ENCODE assay signal across 19 cellular contexts in genomic region chr2:16137080-16137755, GRCh38.
DNase-seq lines count a peak whose midpoint lies in the region; ATAC-seq and TF ChIP-seq lines count a peak whose summit lies in the region.
"Had no signal": no experiment of that assay in that cellular context is flagged by ENCODE, and none has a peak within 500 bp of the region (broad histone marks: within the 10 kb centered on the region; RNA-seq: fewer than 3 reads in every experiment).

No MANE protein-coding gene starts in this region.

- no peak for TF ChIP-seq CTCF in endodermal cell (conservative IDR thresholded peaks at IDR 0.05)
- no peak for TF ChIP-seq CTCF in vagina (IDR thresholded peaks at IDR 0.05)
- no peak for TF ChIP-seq CTCF in foreskin keratinocyte (conservative IDR thresholded peaks at IDR 0.05)
- no peak for TF ChIP-seq CTCF in chondrocyte (IDR thresholded peaks at IDR 0.05)

- H3K9ac ChIP-seq in endodermal cell (ENCODE audit: extremely low read depth, low read length, poor library complexity, severe bottlenecking): no peak overlapping the region
- H3K9ac ChIP-seq: KMS-11 had no signal

- intact Hi-C loops in vagina (cut with DNase I): no loop called here

- ATAC-seq in GM18909 (IDR thresholded peaks at IDR 0.05; ENCODE audit: poor library complexity, unreplicated experiment) (no peak), foreskin keratinocyte (no peak)

- H3K36me3 Mint-ChIP-seq in endodermal cell (ENCODE audit: low read depth): no peaks in the 10 kb centered on the region
- H3K36me3 Mint-ChIP-seq in chondrocyte (ENCODE audit: low read depth): no peaks in the 10 kb centered on the region
- H3K36me3 Mint-ChIP-seq: CD8-positive, alpha-beta memory T cell had no signal

- H3K27ac ChIP-seq in endodermal cell (ENCODE audit: low read depth, low read length) (no peak overlapping the region), vagina (no peak overlapping the region), foreskin keratinocyte (no peak overlapping the region)
- H3K27ac ChIP-seq: KMS-11, PC-9, SJSA1 had no signal

- H3K4me1 ChIP-seq in endodermal cell (ENCODE audit: control insufficient read depth, insufficient read depth, low read length) (no peaks in the 10 kb centered on the region), vagina (no peaks in the 10 kb centered on the region), foreskin keratinocyte (peaks cover 9% of the 10 kb centered on the region)
- H3K4me1 ChIP-seq: SJSA1 had no signal

- no peak for TF ChIP-seq POLR2A in vagina (IDR thresholded peaks at IDR 0.05)

- no peak overlapping the region for H3K27ac Mint-ChIP-seq in endodermal cell
- no peak overlapping the region for H3K27ac Mint-ChIP-seq in chondrocyte (ENCODE audit: unreplicated experiment)
- H3K27ac Mint-ChIP-seq: CD8-positive, alpha-beta memory T cell; H9 had no signal

- no peak overlapping the region for H3K4me3 ChIP-seq in endodermal cell (ENCODE audit: low read length)
- no peak overlapping the region for H3K4me3 ChIP-seq in vagina
- H3K4me3 ChIP-seq: PC-9, SJSA1 had no signal

- 90 to 96% methylated on average over 3 to 5 of the region's 5 CpGs for WGBS in endodermal cell (ENCODE audit: insufficient coverage in 1 of 2, insufficient read length in 1 of 2), 2 experiments

- peaks cover 10% of the 10 kb centered on the region for H3K4me1 Mint-ChIP-seq in endodermal cell
- no peaks in the 10 kb centered on the region for H3K4me1 Mint-ChIP-seq in chondrocyte (ENCODE audit: low read depth)
- H3K4me1 Mint-ChIP-seq: CD8-positive, alpha-beta memory T cell had no signal

- no peaks in the 10 kb centered on the region for H3K27me3 Mint-ChIP-seq in endodermal cell (ENCODE audit: insufficient read depth)
- peaks cover 6% of the 10 kb centered on the region for H3K27me3 Mint-ChIP-seq in chondrocyte (ENCODE audit: low read depth)

- H3K9me3 Mint-ChIP-seq in endodermal cell: no peaks in the 10 kb centered on the region
- no peaks in the 10 kb centered on the region for H3K9me3 Mint-ChIP-seq in chondrocyte (ENCODE audit: low read depth)
- H3K9me3 Mint-ChIP-seq: H9 had no signal

- H3K4me3 Mint-ChIP-seq in endodermal cell (no peak overlapping the region), chondrocyte (ENCODE audit: unreplicated experiment) (no peak overlapping the region)
- H3K4me3 Mint-ChIP-seq: CD8-positive, alpha-beta memory T cell; H9 had no signal

- no peaks in the 10 kb centered on the region for H3K36me3 ChIP-seq in endodermal cell (ENCODE audit: control insufficient read depth, insufficient read depth, low read length)
- no peaks in the 10 kb centered on the region for H3K36me3 ChIP-seq in vagina
- H3K36me3 ChIP-seq: SJSA1 had no signal

- H3K9me3 ChIP-seq in endodermal cell (ENCODE audit: control insufficient read depth, low read length) (no peaks in the 10 kb centered on the region), vagina (no peaks in the 10 kb centered on the region)
- H3K9me3 ChIP-seq: SJSA1 had no signal

- H3K27me3 ChIP-seq in endodermal cell (ENCODE audit: control insufficient read depth, insufficient read depth, low read length, poor library complexity, severe bottlenecking): no peaks in the 10 kb centered on the region
- no peaks in the 10 kb centered on the region for H3K27me3 ChIP-seq in vagina
- H3K27me3 ChIP-seq in foreskin keratinocyte: no peaks in the 10 kb centered on the region
- H3K27me3 ChIP-seq: SJSA1 had no signal

- DNase-seq in SW480 (ENCODE audit: low spot score) (peak; percentile 46), endodermal cell (peak; percentile 27), mucosa of gallbladder (ENCODE audit: low spot score) (peak; percentile 5), vagina (ENCODE audit: extremely low spot score in 2 of 2) (peak; percentile 22 to 84), foreskin keratinocyte (no peak), chondrocyte (ENCODE audit: low spot score) (no peak)
- DNase-seq: C1 segment of cervical spinal cord; CD8-positive, alpha-beta memory T cell; DMS79; H9; NCI-H1417; NCI-H187 treated with DMSO at 0.1 percent for 48 hours; NCI-H2227 treated with DMSO at 0.1 percent for 48 hours; NCI-H524; NCI-H82; PC-9 had no signal

Comparison
In these comparisons a context has a peak if more than half of its experiments do, and no peak if none do; other contexts are left out.
1. DNase-seq: peak in SW480 (single experiment), endodermal cell (single experiment), mucosa of gallbladder (single experiment) and vagina (2 of 2); none in foreskin keratinocyte (0 of 2) and chondrocyte (single experiment).